19 cellular contexts compared by ENCODE assay signal in the genomic region with DNA sequence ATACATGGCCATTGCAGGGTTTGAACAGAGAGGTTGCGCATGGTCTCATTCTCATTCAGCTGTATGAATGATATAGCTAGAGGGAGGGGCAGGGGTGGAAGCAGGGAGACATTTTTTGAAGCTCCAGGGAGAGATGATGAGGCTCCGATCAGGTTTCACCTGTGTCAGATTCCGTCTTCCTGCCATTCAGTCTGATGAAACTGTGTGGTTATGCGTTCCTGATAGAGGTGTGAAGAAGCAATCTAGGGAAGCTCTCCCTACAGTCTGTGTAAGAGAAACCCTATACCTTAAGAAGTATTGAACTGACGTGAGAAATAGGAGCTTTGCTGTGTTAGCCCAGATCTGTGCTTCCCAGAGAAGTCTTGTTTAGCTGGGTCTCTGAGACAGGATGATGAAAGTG.
A peak's percentile ranks its signal among the peaks of the same experiment; 100 is the strongest.
DNase-seq lines count a peak whose midpoint lies in the region; ATAC-seq and TF ChIP-seq lines count a peak whose summit lies in the region.
"Had no signal": no experiment of that assay in that cellular context is flagged by ENCODE, and none has a peak within 500 bp of the region (broad histone marks: within the 10 kb centered on the region; RNA-seq: fewer than 3 reads in every experiment).

No MANE protein-coding gene starts in this region.

- peaks cover 67% of the 10 kb centered on the region for H3K4me1 Mint-ChIP-seq in neural crest cell

- H3K9me3 Mint-ChIP-seq in neural crest cell, result no peaks in the 10 kb centered on the region
- H3K9me3 Mint-ChIP-seq: CD4-positive, alpha-beta T cell had no signal

- DNase-seq in NCI-H1436 (lab: John Stamatoyannopoulos, UW) (peak; percentile 24), RWPE2 (ENCODE audit: low spot score) (no peak), left kidney (ENCODE audit: low read depth, low spot score) (peak; percentile 37), neural crest cell (ENCODE audit: low read depth, low spot score) (no peak), iPS-NIHi7 (ENCODE audit: extremely low spot score) (no peak), ACHN (no peak)
- no peak for DNase-seq in stimulated activated CD4-positive, alpha-beta T cell treated with anti-CD3 and anti-CD28 coated beads, Interleukin-15, amount 100 ng/mL, for 24 hours
- no peak for DNase-seq in effector CD8-positive, alpha-beta T cell (lab: John Stamatoyannopoulos, UW)
- DNase-seq: AML-193; Caco-2; CD4-positive, alpha-beta T cell; DMS79; GDM1; GOT3; H7; HFFc6; IMR-90 had no signal

- no peaks in the 10 kb centered on the region for H3K9me3 ChIP-seq in RWPE2 (ENCODE audit: severe bottlenecking)
- H3K9me3 ChIP-seq: Caco-2 had no signal

- H3K4me1 ChIP-seq in RWPE2 (ENCODE audit: insufficient read depth, poor library complexity, severe bottlenecking), result peaks cover 2% of the 10 kb centered on the region
- H3K4me1 ChIP-seq: Caco-2 had no signal

- H3K4me3 Mint-ChIP-seq in neural crest cell, result peak overlapping the region; percentile 66
- H3K4me3 Mint-ChIP-seq: CD4-positive, alpha-beta T cell; HFFc6 had no signal

- TF ChIP-seq CTCF in RWPE2 (IDR thresholded peaks at IDR 0.05; ENCODE audit: poor library complexity, severe bottlenecking), result no peak
- no peak for TF ChIP-seq CTCF in neural crest cell (conservative IDR thresholded peaks at IDR 0.05)

- H3K4me3 ChIP-seq in RWPE2 (ENCODE audit: severe bottlenecking), result no peak overlapping the region

- peak; percentile 30; the same call in 2 of the 3 replicates for ATAC-seq in RWPE2 (ENCODE audit: low read depth)
- ATAC-seq: HCT116 had no signal

- H3K27me3 ChIP-seq in RWPE2 (ENCODE audit: insufficient read depth, poor library complexity, severe bottlenecking), result peaks cover 21% of the 10 kb centered on the region

- no peaks in the 10 kb centered on the region for H3K36me3 ChIP-seq in RWPE2 (ENCODE audit: low read depth)

- H3K27ac ChIP-seq in RWPE2 (ENCODE audit: poor library complexity, severe bottlenecking), result no peak overlapping the region
- H3K27ac ChIP-seq: C4-2B had no signal

- in situ Hi-C loops in ACHN (cut with HindIII; ENCODE audit: low pct_ligation_motif_present, low pct_unique_long_range_greater_than_20kb, low sequenced_read_pairs), result loop anchor here (25.0 kb wide), 1 partner anchor 222 kb away; the partner anchor contains the start of gene MAGEL2

- H3K36me3 Mint-ChIP-seq in neural crest cell (ENCODE audit: low read depth), result no peaks in the 10 kb centered on the region

- no peaks in the 10 kb centered on the region for H3K27me3 Mint-ChIP-seq in neural crest cell (ENCODE audit: low read depth)
- H3K27me3 Mint-ChIP-seq: CD4-positive, alpha-beta T cell had no signal

- H3K27ac Mint-ChIP-seq in neural crest cell (ENCODE audit: unreplicated experiment), result no peak overlapping the region
- H3K27ac Mint-ChIP-seq: CD4-positive, alpha-beta T cell; HFFc6 had no signal

Comparison
In these comparisons a context has a peak if more than half of its experiments do, and no peak if none do; other contexts are left out.
1. DNase-seq: peak in NCI-H1436 (single experiment) and left kidney (single experiment); none in RWPE2 (single experiment), neural crest cell (single experiment), stimulated activated CD4-positive, alpha-beta T cell treated with anti-CD3 and anti-CD28 coated beads, Interleukin-15, amount 100 ng/mL, for 24 hours (single experiment), iPS-NIHi7 (single experiment), ACHN (single experiment) and effector CD8-positive, alpha-beta T cell (single experiment).